Comparison of ENCODE assay signal across 8 cellular contexts in the genomic region with DNA sequence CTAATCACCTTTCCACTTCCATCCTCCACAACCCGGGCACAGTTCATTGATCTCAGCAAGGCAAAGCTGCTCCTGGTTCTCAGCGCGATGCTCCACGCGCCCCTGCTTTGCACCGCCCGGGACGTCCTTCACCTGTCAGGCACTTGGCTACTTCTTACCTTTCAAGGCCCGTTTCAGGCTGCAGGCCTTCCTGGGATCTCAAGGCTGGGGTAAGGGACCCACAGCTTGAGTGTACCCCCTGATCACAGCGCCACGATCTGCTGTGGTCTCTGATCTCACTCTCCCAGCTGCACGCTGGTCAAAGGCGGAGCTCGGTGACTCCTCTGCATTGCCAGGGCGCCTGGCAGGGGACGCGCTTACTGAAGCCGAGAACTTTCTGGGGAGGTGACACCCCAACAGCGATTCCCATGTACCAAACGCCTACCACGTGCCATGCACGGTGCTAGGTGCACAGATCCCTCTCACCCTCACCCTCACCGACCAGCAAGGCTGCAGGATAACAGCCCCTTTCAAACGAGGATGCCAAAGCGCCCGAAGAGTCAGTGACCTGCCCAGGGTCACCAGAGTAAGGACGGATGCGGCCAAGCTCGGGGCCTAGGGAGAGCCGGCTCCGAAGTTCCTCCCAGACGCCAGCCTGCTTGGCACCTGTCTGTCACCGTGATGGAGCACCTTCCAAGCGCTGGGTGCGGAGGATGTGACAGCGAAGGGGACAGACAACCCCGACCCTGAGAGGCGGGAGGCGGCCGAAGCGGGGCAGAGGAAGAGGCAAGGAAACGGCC. TPM values are rescaled to one million over a fixed set of nuclear protein-coding genes. Genes with fewer than 3 reads are reported as not detected.
DNase-seq lines count a peak whose midpoint lies in the region; ATAC-seq, FAIRE-seq and TF ChIP-seq lines count a peak whose summit lies in the region.

No MANE protein-coding gene starts in this region.

- H3K9me3 ChIP-seq in BLaER1 treated with 17β-estradiol and CSF1 and Interleukin-3, amounts not matched to agents 10 nM and 100 nM (replicated peaks in 1 of 11): no peaks in the 10 kb centered on the region
- H3K9me3 ChIP-seq in RWPE2 (ENCODE audit: severe bottlenecking): no peaks in the 10 kb centered on the region
- H3K9me3 ChIP-seq in adipocyte (ENCODE audit: control insufficient read depth, low read length): no peaks in the 10 kb centered on the region
- no peaks in the 10 kb centered on the region for H3K9me3 ChIP-seq in right atrium auricular region
- no peaks in the 10 kb centered on the region for H3K9me3 ChIP-seq in prostate gland
- H3K9me3 ChIP-seq in uterus: no peaks in the 10 kb centered on the region

- H3K36me3 ChIP-seq in BLaER1 treated with 17β-estradiol and CSF1 and Interleukin-3, amounts not matched to agents 10 nM and 100 nM: peaks cover 9 to 42% (median 19%) of the 10 kb centered on the region in 11 experiments
- H3K36me3 ChIP-seq in RWPE2 (ENCODE audit: low read depth) (peaks cover 22% of the 10 kb centered on the region), adipocyte (ENCODE audit: control insufficient read depth, insufficient read depth, low read length, severe bottlenecking) (peaks cover 6% of the 10 kb centered on the region), right atrium auricular region (no peaks in the 10 kb centered on the region), prostate gland (no peaks in the 10 kb centered on the region), uterus (no peaks in the 10 kb centered on the region)

- WGBS in prostate gland: 3% methylated on average over 37 of the region's 42 CpGs

- H3K27ac ChIP-seq in BLaER1 treated with 17β-estradiol and CSF1 and Interleukin-3, amounts not matched to agents 10 nM and 100 nM: peak overlapping the region; percentile 87 to 96 (median 92)
- H3K27ac ChIP-seq in RWPE2 (ENCODE audit: poor library complexity, severe bottlenecking): peak overlapping the region; percentile 60
- peak overlapping the region; percentile 89 to 96 for H3K27ac ChIP-seq in right atrium auricular region
- peak overlapping the region; percentile 89 to 92 for H3K27ac ChIP-seq in prostate gland
- peak overlapping the region; percentile 90 to 98 for H3K27ac ChIP-seq in uterus

- H3K4me1 ChIP-seq in BLaER1 treated with 17β-estradiol and CSF1 and Interleukin-3, amounts not matched to agents 10 nM and 100 nM: peaks cover 41 to 61% (median 48%) of the 10 kb centered on the region in 10 experiments
- H3K4me1 ChIP-seq in RWPE2 (ENCODE audit: insufficient read depth, poor library complexity, severe bottlenecking) (peaks cover 14% of the 10 kb centered on the region), adipocyte (ENCODE audit: control insufficient read depth, insufficient read depth, low read length) (peaks cover 31% of the 10 kb centered on the region), right atrium auricular region (peaks cover 0 to 45% of the 10 kb centered on the region in 2 donors), prostate gland (replicated peaks) (peaks cover 2% of the 10 kb centered on the region), uterus (no peaks in the 10 kb centered on the region)

- peak; percentile 66 for FAIRE-seq in GM19239 (lab: Jason Lieb, UNC)

- peak; percentile 27 for ATAC-seq in HG03378 (IDR thresholded peaks at IDR 0.05; ENCODE audit: unreplicated experiment)
- ATAC-seq in RWPE2 (ENCODE audit: low read depth): peak; percentile 17

- H3K9ac ChIP-seq in BLaER1 treated with 17β-estradiol and CSF1 and Interleukin-3, amounts not matched to agents 10 nM and 100 nM: peak overlapping the region; percentile 91 to 98 (median 94)
- H3K9ac ChIP-seq in adipocyte (ENCODE audit: low read length): peak overlapping the region; percentile 98

- H3K27me3 ChIP-seq in BLaER1 treated with 17β-estradiol and CSF1 and Interleukin-3, amounts not matched to agents 10 nM and 100 nM: no peaks in the 10 kb centered on the region
- no peaks in the 10 kb centered on the region for H3K27me3 ChIP-seq in RWPE2 (ENCODE audit: insufficient read depth, poor library complexity, severe bottlenecking)
- no peaks in the 10 kb centered on the region for H3K27me3 ChIP-seq in adipocyte (replicated peaks; ENCODE audit: control insufficient read depth, insufficient read depth, low read length)
- no peaks in the 10 kb centered on the region for H3K27me3 ChIP-seq in right atrium auricular region
- no peaks in the 10 kb centered on the region for H3K27me3 ChIP-seq in prostate gland (replicated peaks; ENCODE audit: insufficient read depth)
- H3K27me3 ChIP-seq in uterus: no peaks in the 10 kb centered on the region

- H4K20me1 ChIP-seq in BLaER1 treated with 17β-estradiol and CSF1 and Interleukin-3, amounts not matched to agents 10 nM and 100 nM: peaks cover 0 to 49% (median 33%) of the 10 kb centered on the region in 11 experiments; a peak in 17 of 22 replicates

- intact Hi-C loops in prostate gland (cut with DNase I): loop anchor here (2.0 kb wide), 1 partner anchor 216 kb away; a partner anchor contains a TSS
- intact Hi-C loops in uterus (cut with DNase I; ENCODE audit: low total_unique reads): no loop called here

- TF ChIP-seq CTCF in RWPE2 (IDR thresholded peaks at IDR 0.05; ENCODE audit: poor library complexity, severe bottlenecking): no peak
- TF ChIP-seq CTCF in right atrium auricular region (IDR thresholded peaks at IDR 0.05): no peak
- TF ChIP-seq CTCF in prostate gland (IDR thresholded peaks at IDR 0.05): no peak
- TF ChIP-seq CTCF in uterus (IDR thresholded peaks at IDR 0.05): no peak

- H3K4me2 ChIP-seq in BLaER1 treated with 17β-estradiol and CSF1 and Interleukin-3, amounts not matched to agents 10 nM and 100 nM: peak overlapping the region; percentile 94 to 99 (median 97)

- DNase-seq in GM19239 (ENCODE audit: insufficient read length, low spot score): peak; percentile 45
- no peak for DNase-seq in RWPE2 (ENCODE audit: low spot score)
- peak; percentile 64 for DNase-seq in adipocyte (ENCODE audit: low read depth)
- peak; percentile 66 for DNase-seq in right atrium auricular region (ENCODE audit: low spot score)
- DNase-seq in prostate gland (ENCODE audit: low spot score): no peak
- DNase-seq in uterus: peak; percentile 37 to 44

- H3K4me3 ChIP-seq in BLaER1 treated with 17β-estradiol and CSF1 and Interleukin-3, amounts not matched to agents 10 nM and 100 nM: peak overlapping the region; percentile 80 to 100 (median 88)
- peak overlapping the region; percentile 68 for H3K4me3 ChIP-seq in RWPE2 (ENCODE audit: severe bottlenecking)
- peak overlapping the region; percentile 99 for H3K4me3 ChIP-seq in adipocyte (ENCODE audit: low read length)
- H3K4me3 ChIP-seq in right atrium auricular region: peak overlapping the region; percentile 72 to 80
- peak overlapping the region; percentile 60 to 91 for H3K4me3 ChIP-seq in prostate gland
- H3K4me3 ChIP-seq in uterus: peak overlapping the region; percentile 87 to 88

- TF ChIP-seq POLR2A in prostate gland (IDR thresholded peaks at IDR 0.05) (no peak), uterus (IDR thresholded peaks at IDR 0.05) (no peak)

RNA-seq across cellular contexts. Expression of a gene that starts 0.8 kb away (rescaled TPM):
- total RNA-seq in right atrium auricular region: 10 to 100 TPM; 29.0 to 34.4 TPM
- 10 to 100 TPM; 26.9 to 36.8 TPM for total RNA-seq in prostate gland
- 100 to 1,000 TPM in 1 of 4 donors, 10 to 100 TPM in 3; 32.0 to 106 (median 45.1) TPM for total RNA-seq in uterus

RNA-seq across cellular contexts. Expression of a gene that starts 0.9 kb away (rescaled TPM):
- 10 to 100 TPM; 13.7 to 13.9 TPM for total RNA-seq in right atrium auricular region
- 10 to 100 TPM; 24.8 to 50.8 TPM for total RNA-seq in prostate gland
- 10 to 100 TPM in 3 of 4 donors, 1 to 10 TPM in 1; 7.2 to 45.2 (median 30.3) TPM for total RNA-seq in uterus

RNA-seq across cellular contexts. Expression of a gene that starts 51.8 kb away (rescaled TPM):
- 10 to 100 TPM; 45.9 to 71.0 TPM for total RNA-seq in right atrium auricular region
- total RNA-seq in prostate gland: 10 to 100 TPM; 48.1 to 61.3 TPM
- total RNA-seq in uterus: 10 to 100 TPM; 32.4 to 59.1 (median 38.1) TPM

Comparison
In these comparisons a context has a peak if more than half of its experiments do, and no peak if none do; other contexts are left out.
1. DNase-seq: peak in GM19239 (single experiment), adipocyte (single experiment), right atrium auricular region (single experiment) and uterus (2 of 2); none in RWPE2 (single experiment) and prostate gland (single experiment).
2. Peak in every context shown above with its lines, with median percentiles within 50 percentile points of each other: H3K27ac ChIP-seq and H3K4me3 ChIP-seq.